In genomic region chr10:93757766-93758509, GRCh38 we compare ENCODE assay signal across 13 cellular contexts. TPM values are rescaled to one million over a fixed set of nuclear protein-coding genes. Genes with fewer than 3 reads are reported as not detected.
DNase-seq lines count a peak whose midpoint lies in the region; ATAC-seq and TF ChIP-seq lines count a peak whose summit lies in the region.
"Had no signal": no experiment of that assay in that cellular context is flagged by ENCODE, and none has a peak within 500 bp of the region (broad histone marks: within the 10 kb centered on the region; RNA-seq: fewer than 3 reads in every experiment).

TSS of gene LGI1 (plus strand) at chr10:93757936. CDS start at chr10:93758145, 209 bp downstream.

- no peaks in the 10 kb centered on the region for H3K36me3 ChIP-seq in effector memory CD4-positive, alpha-beta T cell (ENCODE audit: control insufficient read depth, insufficient read depth, low read length)
- H3K36me3 ChIP-seq: SJSA1 had no signal

- peak within 1 kb of the TSS; percentile 61 for H3K27ac Mint-ChIP-seq in T-helper 17 cell
- no peak within 1 kb of the TSS for H3K27ac Mint-ChIP-seq in T-helper 2 cell treated with Interferon-gamma antibody and Interleukin-4, amounts not matched to agents 5 μg/mL and 100 μg/mL, for 36 hours
- H3K27ac Mint-ChIP-seq: activated CD8-positive, alpha-beta T cell treated with anti-CD3 and anti-CD28 coated beads for 36 hours; IgD-negative memory B cell; natural killer cell had no signal

- no peak within 1 kb of the TSS for H3K27ac ChIP-seq in effector memory CD4-positive, alpha-beta T cell (ENCODE audit: insufficient read depth, low read length, poor library complexity, severe bottlenecking)
- H3K27ac ChIP-seq: SJSA1 had no signal

- H3K36me3 Mint-ChIP-seq in T-helper 17 cell (ENCODE audit: low read depth): peaks cover 8% of the 10 kb centered on the region
- no peaks in the 10 kb centered on the region for H3K36me3 Mint-ChIP-seq in T-helper 2 cell treated with Interferon-gamma antibody and Interleukin-4, amounts not matched to agents 5 μg/mL and 100 μg/mL, for 36 hours (ENCODE audit: low read depth)
- H3K36me3 Mint-ChIP-seq: IgD-negative memory B cell, natural killer cell had no signal

- no peak for ATAC-seq in T-helper 17 cell
- ATAC-seq: activated CD8-positive, alpha-beta T cell treated with anti-CD3 and anti-CD28 coated beads for 36 hours; natural killer cell had no signal

- H3K4me3 ChIP-seq in fibroblast of pulmonary artery (replicated peaks; ENCODE audit: low read depth, low read length): no peak within 1 kb of the TSS
- no peak within 1 kb of the TSS for H3K4me3 ChIP-seq in effector memory CD4-positive, alpha-beta T cell (ENCODE audit: insufficient read depth, low read depth, low read length, poor library complexity, severe bottlenecking)
- H3K4me3 ChIP-seq: SJSA1 had no signal

- peaks cover 73% of the 10 kb centered on the region for H3K27me3 Mint-ChIP-seq in T-helper 17 cell
- peaks cover 42% of the 10 kb centered on the region for H3K27me3 Mint-ChIP-seq in T-helper 2 cell treated with Interferon-gamma antibody and Interleukin-4, amounts not matched to agents 5 μg/mL and 100 μg/mL, for 36 hours (ENCODE audit: low read depth)

- peaks cover 3% of the 10 kb centered on the region for H3K27me3 ChIP-seq in effector memory CD4-positive, alpha-beta T cell (replicated peaks; ENCODE audit: control insufficient read depth, insufficient read depth, low read length, poor library complexity, severe bottlenecking)
- H3K27me3 ChIP-seq: SJSA1 had no signal

- DNase-seq in AG08395 (ENCODE audit: low spot score): peak; percentile 21
- DNase-seq in T-helper 17 cell: no peak
- peak; percentile 22 for DNase-seq in fibroblast of pulmonary artery (ENCODE audit: low read depth)
- DNase-seq in nucleus accumbens (lab: John Stamatoyannopoulos, UW): peak in 39 of 56 donors; percentile 10 to 84 (median 47)
- DNase-seq in NCI-H1417 treated with DMSO at 0.1 percent for 48 hours (lab: John Stamatoyannopoulos, UW): no peak
- no peak for DNase-seq in T-helper 2 cell treated with Interferon-gamma antibody and Interleukin-4, amounts not matched to agents 5 μg/mL and 100 μg/mL, for 36 hours (ENCODE audit: low spot score)
- no peak for DNase-seq in effector memory CD4-positive, alpha-beta T cell
- DNase-seq in NCI-H128 (lab: John Stamatoyannopoulos, UW; ENCODE audit: unreplicated experiment): no peak
- DNase-seq: activated CD8-positive, alpha-beta T cell treated with anti-CD3 and anti-CD28 coated beads for 36 hours; amniotic stem cell; natural killer cell had no signal

- no peaks in the 10 kb centered on the region for H3K9me3 Mint-ChIP-seq in T-helper 2 cell treated with Interferon-gamma antibody and Interleukin-4, amounts not matched to agents 5 μg/mL and 100 μg/mL, for 36 hours
- H3K9me3 Mint-ChIP-seq: activated CD8-positive, alpha-beta T cell treated with anti-CD3 and anti-CD28 coated beads for 36 hours; IgD-negative memory B cell; natural killer cell had no signal

- H3K9me3 ChIP-seq in T-helper 17 cell (ENCODE audit: control insufficient read depth, low read length, poor library complexity, severe bottlenecking): no peaks in the 10 kb centered on the region
- no peaks in the 10 kb centered on the region for H3K9me3 ChIP-seq in effector memory CD4-positive, alpha-beta T cell (ENCODE audit: control insufficient read depth, low read length)
- H3K9me3 ChIP-seq: SJSA1 had no signal

- no peak within 1 kb of the TSS for H3K4me3 Mint-ChIP-seq in T-helper 17 cell
- H3K4me3 Mint-ChIP-seq in T-helper 2 cell treated with Interferon-gamma antibody and Interleukin-4, amounts not matched to agents 5 μg/mL and 100 μg/mL, for 36 hours: no peak within 1 kb of the TSS
- H3K4me3 Mint-ChIP-seq: activated CD8-positive, alpha-beta T cell treated with anti-CD3 and anti-CD28 coated beads for 36 hours; IgD-negative memory B cell; natural killer cell had no signal

- no peak for TF ChIP-seq CTCF in fibroblast of pulmonary artery (IDR thresholded peaks at IDR 0.05; ENCODE audit: low read length, missing control alignments)

- peaks cover 9% of the 10 kb centered on the region for H3K4me1 Mint-ChIP-seq in T-helper 17 cell
- no peaks in the 10 kb centered on the region for H3K4me1 Mint-ChIP-seq in T-helper 2 cell treated with Interferon-gamma antibody and Interleukin-4, amounts not matched to agents 5 μg/mL and 100 μg/mL, for 36 hours (ENCODE audit: low read depth)
- H3K4me1 Mint-ChIP-seq: natural killer cell had no signal

- no peaks in the 10 kb centered on the region for H3K4me1 ChIP-seq in effector memory CD4-positive, alpha-beta T cell (ENCODE audit: control insufficient read depth, insufficient read depth, low read length, poor library complexity, severe bottlenecking)

RNA-seq across cellular contexts. Expression of gene LGI1, which starts in this region (rescaled TPM):
- not detected for total RNA-seq in T-helper 17 cell
- total RNA-seq: activated CD8-positive, alpha-beta T cell treated with anti-CD3 and anti-CD28 coated beads for 36 hours; natural killer cell had no signal

Comparison
In these comparisons a context has a peak if more than half of its experiments do, and no peak if none do; other contexts are left out.
1. DNase-seq: peak in AG08395 (single experiment), fibroblast of pulmonary artery (single experiment) and nucleus accumbens (39 of 56); none in T-helper 17 cell (0 of 3), NCI-H1417 treated with DMSO at 0.1 percent for 48 hours (single experiment), T-helper 2 cell treated with Interferon-gamma antibody and Interleukin-4, amounts not matched to agents 5 μg/mL and 100 μg/mL, for 36 hours (single experiment), effector memory CD4-positive, alpha-beta T cell (0 of 3) and NCI-H128 (single experiment).